1 cellular context compared by ENCODE assay signal in the genomic region with DNA sequence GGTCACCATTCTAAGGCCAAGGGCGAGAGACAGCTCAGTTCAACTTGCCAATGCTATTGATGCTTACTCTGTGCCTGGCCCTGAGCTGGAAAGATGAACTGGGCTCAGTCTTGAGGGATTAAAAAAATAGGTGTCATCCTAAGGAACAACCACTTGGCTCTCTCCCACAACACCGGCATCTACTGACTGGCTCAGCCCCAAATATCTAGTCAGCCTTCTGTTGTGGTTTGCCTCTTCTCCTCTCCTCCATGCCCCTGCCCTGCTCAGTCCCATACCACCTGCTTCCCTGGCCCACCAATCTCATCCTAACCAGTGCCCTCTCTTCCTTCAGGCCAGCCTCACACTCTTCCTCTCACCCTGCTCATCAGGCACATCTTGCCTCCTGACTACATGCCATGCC.
TF ChIP-seq lines count a peak whose summit lies in the region.

No MANE protein-coding gene starts in this region.

TF ChIP-seq in GM12878, 131 proteins besides CTCF, POLR2A, EP300 and RAD21:
- TF ChIP-seq SMAD1 (IDR thresholded peaks at IDR 0.05; ENCODE audit: low read depth, partially characterized antibody), result no peak
- TF ChIP-seq LARP7 (IDR thresholded peaks at IDR 0.05), result no peak
- TF ChIP-seq KAT2A (conservative IDR thresholded peaks at IDR 0.05; ENCODE audit: control insufficient read depth, low read depth, low read length), result no peak
- TF ChIP-seq BACH1 (IDR thresholded peaks at IDR 0.05; ENCODE audit: borderline replicate concordance), result no peak
- TF ChIP-seq NFYA (IDR thresholded peaks at IDR 0.05; ENCODE audit: borderline replicate concordance, low read depth, low read length), result no peak
- TF ChIP-seq ZZZ3 (IDR thresholded peaks at IDR 0.05; ENCODE audit: control insufficient read depth, insufficient read length, low read depth), result no peak
- TF ChIP-seq RFX5 (IDR thresholded peaks at IDR 0.05; ENCODE audit: low read depth, low read length), result no peak
- TF ChIP-seq BHLHE40 (IDR thresholded peaks at IDR 0.05; ENCODE audit: borderline replicate concordance in 1 of 2, low read depth in 2 of 2, low read length in 1 of 2), result no peak
- TF ChIP-seq, protein P1, sequence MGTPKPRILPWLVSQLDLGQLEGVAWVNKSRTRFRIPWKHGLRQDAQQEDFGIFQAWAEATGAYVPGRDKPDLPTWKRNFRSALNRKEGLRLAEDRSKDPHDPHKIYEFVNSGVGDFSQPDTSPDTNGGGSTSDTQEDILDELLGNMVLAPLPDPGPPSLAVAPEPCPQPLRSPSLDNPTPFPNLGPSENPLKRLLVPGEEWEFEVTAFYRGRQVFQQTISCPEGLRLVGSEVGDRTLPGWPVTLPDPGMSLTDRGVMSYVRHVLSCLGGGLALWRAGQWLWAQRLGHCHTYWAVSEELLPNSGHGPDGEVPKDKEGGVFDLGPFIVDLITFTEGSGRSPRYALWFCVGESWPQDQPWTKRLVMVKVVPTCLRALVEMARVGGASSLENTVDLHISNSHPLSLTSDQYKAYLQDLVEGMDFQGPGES (IDR thresholded peaks at IDR 0.05), result no peak
- no peak for TF ChIP-seq ESRRA (IDR thresholded peaks at IDR 0.05; ENCODE audit: low read length)
- TF ChIP-seq SMC3 (IDR thresholded peaks at IDR 0.05; ENCODE audit: borderline replicate concordance, low read length), result no peak
- TF ChIP-seq, protein P2, sequence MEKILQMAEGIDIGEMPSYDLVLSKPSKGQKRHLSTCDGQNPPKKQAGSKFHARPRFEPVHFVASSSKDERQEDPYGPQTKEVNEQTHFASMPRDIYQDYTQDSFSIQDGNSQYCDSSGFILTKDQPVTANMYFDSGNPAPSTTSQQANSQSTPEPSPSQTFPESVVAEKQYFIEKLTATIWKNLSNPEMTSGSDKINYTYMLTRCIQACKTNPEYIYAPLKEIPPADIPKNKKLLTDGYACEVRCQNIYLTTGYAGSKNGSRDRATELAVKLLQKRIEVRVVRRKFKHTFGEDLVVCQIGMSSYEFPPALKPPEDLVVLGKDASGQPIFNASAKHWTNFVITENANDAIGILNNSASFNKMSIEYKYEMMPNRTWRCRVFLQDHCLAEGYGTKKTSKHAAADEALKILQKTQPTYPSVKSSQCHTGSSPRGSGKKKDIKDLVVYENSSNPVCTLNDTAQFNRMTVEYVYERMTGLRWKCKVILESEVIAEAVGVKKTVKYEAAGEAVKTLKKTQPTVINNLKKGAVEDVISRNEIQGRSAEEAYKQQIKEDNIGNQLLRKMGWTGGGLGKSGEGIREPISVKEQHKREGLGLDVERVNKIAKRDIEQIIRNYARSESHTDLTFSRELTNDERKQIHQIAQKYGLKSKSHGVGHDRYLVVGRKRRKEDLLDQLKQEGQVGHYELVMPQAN (conservative IDR thresholded peaks at IDR 0.05), result no peak
- TF ChIP-seq ZNF274 (IDR thresholded peaks at IDR 0.05; ENCODE audit: insufficient read depth, insufficient read length), result no peak
- TF ChIP-seq, protein P3, sequence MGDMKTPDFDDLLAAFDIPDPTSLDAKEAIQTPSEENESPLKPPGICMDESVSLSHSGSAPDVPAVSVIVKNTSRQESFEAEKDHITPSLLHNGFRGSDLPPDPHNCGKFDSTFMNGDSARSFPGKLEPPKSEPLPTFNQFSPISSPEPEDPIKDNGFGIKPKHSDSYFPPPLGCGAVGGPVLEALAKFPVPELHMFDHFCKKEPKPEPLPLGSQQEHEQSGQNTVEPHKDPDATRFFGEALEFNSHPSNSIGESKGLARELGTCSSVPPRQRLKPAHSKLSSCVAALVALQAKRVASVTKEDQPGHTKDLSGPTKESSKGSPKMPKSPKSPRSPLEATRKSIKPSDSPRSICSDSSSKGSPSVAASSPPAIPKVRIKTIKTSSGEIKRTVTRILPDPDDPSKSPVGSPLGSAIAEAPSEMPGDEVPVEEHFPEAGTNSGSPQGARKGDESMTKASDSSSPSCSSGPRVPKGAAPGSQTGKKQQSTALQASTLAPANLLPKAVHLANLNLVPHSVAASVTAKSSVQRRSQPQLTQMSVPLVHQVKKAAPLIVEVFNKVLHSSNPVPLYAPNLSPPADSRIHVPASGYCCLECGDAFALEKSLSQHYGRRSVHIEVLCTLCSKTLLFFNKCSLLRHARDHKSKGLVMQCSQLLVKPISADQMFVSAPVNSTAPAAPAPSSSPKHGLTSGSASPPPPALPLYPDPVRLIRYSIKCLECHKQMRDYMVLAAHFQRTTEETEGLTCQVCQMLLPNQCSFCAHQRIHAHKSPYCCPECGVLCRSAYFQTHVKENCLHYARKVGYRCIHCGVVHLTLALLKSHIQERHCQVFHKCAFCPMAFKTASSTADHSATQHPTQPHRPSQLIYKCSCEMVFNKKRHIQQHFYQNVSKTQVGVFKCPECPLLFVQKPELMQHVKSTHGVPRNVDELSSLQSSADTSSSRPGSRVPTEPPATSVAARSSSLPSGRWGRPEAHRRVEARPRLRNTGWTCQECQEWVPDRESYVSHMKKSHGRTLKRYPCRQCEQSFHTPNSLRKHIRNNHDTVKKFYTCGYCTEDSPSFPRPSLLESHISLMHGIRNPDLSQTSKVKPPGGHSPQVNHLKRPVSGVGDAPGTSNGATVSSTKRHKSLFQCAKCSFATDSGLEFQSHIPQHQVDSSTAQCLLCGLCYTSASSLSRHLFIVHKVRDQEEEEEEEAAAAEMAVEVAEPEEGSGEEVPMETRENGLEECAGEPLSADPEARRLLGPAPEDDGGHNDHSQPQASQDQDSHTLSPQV (IDR thresholded peaks at IDR 0.05), result no peak
- TF ChIP-seq NFXL1 (IDR thresholded peaks at IDR 0.05; ENCODE audit: borderline replicate concordance), result no peak
- TF ChIP-seq CREM (IDR thresholded peaks at IDR 0.05; ENCODE audit: low read depth), result no peak
- TF ChIP-seq, protein P4, sequence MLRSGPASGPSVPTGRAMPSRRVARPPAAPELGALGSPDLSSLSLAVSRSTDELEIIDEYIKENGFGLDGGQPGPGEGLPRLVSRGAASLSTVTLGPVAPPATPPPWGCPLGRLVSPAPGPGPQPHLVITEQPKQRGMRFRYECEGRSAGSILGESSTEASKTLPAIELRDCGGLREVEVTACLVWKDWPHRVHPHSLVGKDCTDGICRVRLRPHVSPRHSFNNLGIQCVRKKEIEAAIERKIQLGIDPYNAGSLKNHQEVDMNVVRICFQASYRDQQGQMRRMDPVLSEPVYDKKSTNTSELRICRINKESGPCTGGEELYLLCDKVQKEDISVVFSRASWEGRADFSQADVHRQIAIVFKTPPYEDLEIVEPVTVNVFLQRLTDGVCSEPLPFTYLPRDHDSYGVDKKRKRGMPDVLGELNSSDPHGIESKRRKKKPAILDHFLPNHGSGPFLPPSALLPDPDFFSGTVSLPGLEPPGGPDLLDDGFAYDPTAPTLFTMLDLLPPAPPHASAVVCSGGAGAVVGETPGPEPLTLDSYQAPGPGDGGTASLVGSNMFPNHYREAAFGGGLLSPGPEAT (IDR thresholded peaks at IDR 0.05; ENCODE audit: low read depth), result no peak
TF ChIP-seq in GM12878: peak in this region for 0.
